ENCODE assay signal across 8 cellular contexts in genomic region chr18:63320690-63321265, GRCh38. TPM values are rescaled to one million over a fixed set of nuclear protein-coding genes. Genes with fewer than 3 reads are reported as not detected.
DNase-seq lines count a peak whose midpoint lies in the region; ATAC-seq, FAIRE-seq and TF ChIP-seq lines count a peak whose summit lies in the region.

No MANE protein-coding gene starts in this region.

- H3K23ac ChIP-seq in H1 (ENCODE audit: insufficient read length): no peak overlapping the region

- H2BK15ac ChIP-seq in H1 (ENCODE audit: low read length): peak overlapping the region; percentile 88; the same call in 1 of the 2 replicates

- no peak for TF ChIP-seq EP300 in H1 (IDR thresholded peaks at IDR 0.05; ENCODE audit: borderline replicate concordance in 1 of 2, low read depth in 2 of 2, low read length in 2 of 2)

- peaks cover 4 to 10% (median 8%) of the 10 kb centered on the region in 4 experiments; a peak in 4 of 7 replicates for H3K4me1 ChIP-seq in H1 (replicated peaks in 1 of 4; ENCODE audit: control insufficient read depth in 3 of 4, insufficient read depth in 4 of 4, low read length in 3 of 4)
- H3K4me1 ChIP-seq in mucosa of rectum (ENCODE audit: control insufficient read depth in 2 of 2, insufficient read depth in 2 of 2, low read length in 2 of 2): peaks cover 13 to 16% of the 10 kb centered on the region in 2 donors
- peaks cover 6 to 18% of the 10 kb centered on the region in 2 donors for H3K4me1 ChIP-seq in thyroid gland

- H3K36me3 ChIP-seq in H1 (ENCODE audit: control insufficient read depth in 2 of 4, insufficient read depth in 4 of 4, low read length in 3 of 4) (no peaks in the 10 kb centered on the region), mucosa of rectum (ENCODE audit: control insufficient read depth in 2 of 2, insufficient read depth in 2 of 2, low read length in 2 of 2) (no peaks in the 10 kb centered on the region), thyroid gland (no peaks in the 10 kb centered on the region)

- DNase-seq in COLO668 (lab: John Stamatoyannopoulos, UW; ENCODE audit: unreplicated experiment) (peak; percentile 85), NCI-H1417 treated with DMSO at 0.1 percent for 48 hours (lab: John Stamatoyannopoulos, UW) (peak; percentile 53), H1 (ENCODE audit: low read depth in 1 of 2, low spot score in 2 of 2) (peak in 1 of 2 experiments; percentile 67), thyroid gland (peak; percentile 64 to 65), NCI-H446 treated with DMSO at 0.1 percent for 48 hours (lab: John Stamatoyannopoulos, UW) (no peak)
- peak; percentile 56 to 68 for DNase-seq in activated CD4-positive, alpha-beta T cell treated with anti-CD3 and anti-CD28 coated beads, Interleukin-2, amount 50 U/mL, for 48 hours

- peaks cover 0 to 3% of the 10 kb centered on the region in 2 experiments for H4K20me1 ChIP-seq in H1 (replicated peaks in 1 of 2; ENCODE audit: control insufficient read depth in 1 of 2, insufficient read depth in 2 of 2, low read length in 2 of 2)

- TF ChIP-seq POLR2A in H1 (IDR thresholded peaks at IDR 0.05; ENCODE audit: control extremely low read depth in 1 of 2, low read depth in 2 of 2, low read length in 2 of 2) (peak in 1 of 2 experiments; percentile 37; a peak in 1 of 3 replicates), thyroid gland (IDR thresholded peaks at IDR 0.05) (peak in 1 of 2 donors; percentile 9)

- no peak overlapping the region for H2BK20ac ChIP-seq in H1 (ENCODE audit: low read length)

- POLR2A ChIA-PET in H1 (lab: Charles Lee; ENCODE audit: partially characterized antibody): no interaction called here

- peak overlapping the region; percentile 94; the same call in 1 of the 2 replicates for H2AFZ ChIP-seq in H1 (ENCODE audit: low read length)

- no peaks in the 10 kb centered on the region; a peak in 1 of 4 replicates for H3K79me2 ChIP-seq in H1 (ENCODE audit: control insufficient read depth in 1 of 2, insufficient read depth in 2 of 2, low read length in 2 of 2)

- no peak overlapping the region; the same call in 1 of the 2 replicates for H2BK5ac ChIP-seq in H1 (ENCODE audit: low read depth, low read length)

- H3K14ac ChIP-seq in H1 (ENCODE audit: insufficient read length): no peak overlapping the region

- peak overlapping the region in 3 of 4 experiments; percentile 60 to 76 (median 67); a peak in 5 of 7 replicates for H3K9ac ChIP-seq in H1 (replicated peaks in 1 of 4; ENCODE audit: extremely low read depth in 1 of 4, low read depth in 3 of 4, low read length in 3 of 4)
- H3K9ac ChIP-seq in mucosa of rectum (ENCODE audit: low read depth in 1 of 2, low read length in 2 of 2): peak overlapping the region; percentile 76 to 90

- peaks cover 9% of the 10 kb centered on the region; the same call in 1 of the 2 replicates for H3K23me2 ChIP-seq in H1 (ENCODE audit: low read depth, low read length)

- TF ChIP-seq CTCF in H1 (IDR thresholded peaks at IDR 0.05; ENCODE audit: control extremely low read depth in 1 of 3, insufficient read depth in 1 of 3, low read depth in 1 of 3, low read length in 3 of 3): no peak
- no peak for TF ChIP-seq CTCF in thyroid gland (IDR thresholded peaks at IDR 0.05)

- H4K8ac ChIP-seq in H1 (ENCODE audit: extremely low read depth, insufficient read depth, low read length): no peak overlapping the region; the same call in 1 of the 2 replicates

- H4K5ac ChIP-seq in H1 (ENCODE audit: insufficient read length, low read depth, low read length): no peak overlapping the region

- no peak for FAIRE-seq in H1 (lab: Jason Lieb, UNC)

- WGBS in H1 (ENCODE audit: extremely low coverage in 1 of 2, insufficient coverage in 1 of 2, insufficient read length in 1 of 2, insufficient replicate concordance in 2 of 2, low coverage in 1 of 2, low lambda C conversion rate in 2 of 2, missing lambda C conversion rate in 1 of 2), 2 experiments: 22% methylated on average over 29 of the region's 33 CpGs; no CpG with 5 or more reads in 1 of the 2 experiments
- 12 to 37% methylated on average over 4 to 11 of the region's 33 CpGs for WGBS in thyroid gland, 2 donors

- H3K27ac ChIP-seq in H1 (ENCODE audit: low read depth, low read length) (no peak overlapping the region), mucosa of rectum (ENCODE audit: low read depth in 2 of 2, low read length in 2 of 2) (peak overlapping the region; percentile 84 to 85), thyroid gland (peak overlapping the region in 2 of 3 donors; percentile 74 to 76)

- peak overlapping the region; percentile 49 for H3K56ac ChIP-seq in H1 (replicated peaks; ENCODE audit: insufficient read length, low read depth, low read length)

- intact Hi-C loops in thyroid gland (cut with DNase I): loop anchor here (5.0 kb wide), 1 partner anchor 303 kb away; no protein-coding TSS in a partner anchor

- no peak for TF ChIP-seq RAD21 in H1 (IDR thresholded peaks at IDR 0.05 in 1 of 2, conservative IDR thresholded peaks at IDR 0.05 in 1 of 2; ENCODE audit: low read depth in 2 of 2, low read length in 2 of 2)

- H3K9me3 ChIP-seq in H1 (ENCODE audit: insufficient read depth in 2 of 2, low read depth in 1 of 2, low read length in 1 of 2) (no peaks in the 10 kb centered on the region), mucosa of rectum (ENCODE audit: control insufficient read depth in 2 of 2, low read length in 2 of 2) (no peaks in the 10 kb centered on the region), thyroid gland (no peaks in the 10 kb centered on the region)

- peak overlapping the region; percentile 73 for H4K91ac ChIP-seq in H1 (replicated peaks; ENCODE audit: insufficient read length, low read length)

- no peak overlapping the region for H2BK120ac ChIP-seq in H1 (replicated peaks; ENCODE audit: low read depth, low read length)

- peak overlapping the region; percentile 91 to 94 for H3K4me2 ChIP-seq in H1 (ENCODE audit: insufficient read depth in 1 of 2, low read depth in 2 of 2, low read length in 2 of 2)

- no peaks in the 10 kb centered on the region for H3K79me1 ChIP-seq in H1 (ENCODE audit: low read depth, low read length)

- ATAC-seq in GM21786 (IDR thresholded peaks at IDR 0.05; ENCODE audit: unreplicated experiment): peak; percentile 10

- 0 out of 2 replicates have a peak overlapping the region, but pooled peaks have one; percentile 7 for H3K18ac ChIP-seq in H1 (ENCODE audit: extremely low read depth, low read length)

- H2BK12ac ChIP-seq in H1 (ENCODE audit: low read depth, low read length): peak overlapping the region; percentile 35; the same call in 1 of the 2 replicates

- CTCF ChIA-PET in H1 (lab: Charles Lee; ENCODE audit: partially characterized antibody): interaction anchor here (1.1 to 8.9 kb wide), 4 partner anchors 13 to 298 kb away, joined by 3 to 96 read pairs (median 67); no protein-coding TSS in a partner anchor

- H3K4ac ChIP-seq in H1 (replicated peaks; ENCODE audit: insufficient read length, low read depth, low read length): no peak overlapping the region

- peak overlapping the region; percentile 43 to 69 (median 58) for H3K4me3 ChIP-seq in H1 (ENCODE audit: extremely low read depth in 1 of 4, insufficient read depth in 2 of 4, low read depth in 3 of 4, low read length in 4 of 4)
- H3K4me3 ChIP-seq in mucosa of rectum (ENCODE audit: low read length in 2 of 2): peak overlapping the region; percentile 81 to 85
- H3K4me3 ChIP-seq in thyroid gland (replicated peaks in 1 of 3): peak overlapping the region in 2 of 3 donors; percentile 21 to 81

- no peak overlapping the region for H2AK5ac ChIP-seq in H1 (ENCODE audit: low read depth, low read length)

- H3K27me3 ChIP-seq in H1 (replicated peaks in 1 of 4; ENCODE audit: control insufficient read depth in 3 of 4, extremely low read depth in 1 of 4, insufficient read depth in 3 of 4, low read length in 3 of 4): peaks cover 0 to 37% (median 22%) of the 10 kb centered on the region in 4 experiments; a peak in 6 of 7 replicates
- H3K27me3 ChIP-seq in mucosa of rectum (ENCODE audit: control insufficient read depth in 2 of 2, insufficient read depth in 2 of 2, low read length in 2 of 2): no peaks in the 10 kb centered on the region
- H3K27me3 ChIP-seq in thyroid gland: no peaks in the 10 kb centered on the region

TF ChIP-seq in H1, 55 proteins besides CTCF, POLR2A, EP300 and RAD21 (continues in another document):
- TF ChIP-seq RXRA (IDR thresholded peaks at IDR 0.05; ENCODE audit: insufficient read depth, low read depth, low read length): no peak
- no peak for TF ChIP-seq TCF12 (IDR thresholded peaks at IDR 0.05; ENCODE audit: low read depth, low read length)
- TF ChIP-seq TAF1 (IDR thresholded peaks at IDR 0.05; ENCODE audit: low read depth, low read length): peak; percentile 49
- TF ChIP-seq CEBPB (IDR thresholded peaks at IDR 0.05; ENCODE audit: low read depth, low read length): no peak
- TF ChIP-seq RNF2 (IDR thresholded peaks at IDR 0.05; ENCODE audit: borderline replicate concordance, low read depth, low read length, missing control alignments, poor library complexity, severe bottlenecking): no peak
- no peak for TF ChIP-seq RFX5 (IDR thresholded peaks at IDR 0.05; ENCODE audit: borderline replicate concordance, low read depth, low read length)
- TF ChIP-seq PHF8 (conservative IDR thresholded peaks at IDR 0.05; ENCODE audit: low read depth, low read length): peak; percentile 41; the same call in 1 of the 2 replicates
- TF ChIP-seq KDM1A (IDR thresholded peaks at IDR 0.05; ENCODE audit: borderline replicate concordance, low read length): no peak

RNA-seq across cellular contexts. Expression of gene BCL2, which starts 1.2 kb away (rescaled TPM):
- total RNA-seq in H1 (2021; fragmentation: NEBNext Ultra II Directional; extraction: Animal tissue kit (Norgen Biotek cat#: 25700)): 4.3 and 4.5 TPM in 2 replicates
- polyA plus RNA-seq in H1 (2011; rRNA removed): 0.59 and 0.75 TPM in 2 replicates
- 0.81 TPM for polyA plus RNA-seq in H1 (2011; cell fraction: cytosol; rRNA removed)
- 1.2 TPM for polyA plus RNA-seq in H1 (2011; cell fraction: nucleus; rRNA removed)
- polyA plus RNA-seq in H1 (2012, experiment 1 of 2): 1.1 to 2.8 TPM (median 1.3 TPM) in 4 replicates
- 0.35 TPM for polyA plus RNA-seq in H1 (2012, experiment 2 of 2)
- polyA plus RNA-seq in H1 (2013, experiment 1 of 2): 1.1 TPM
- 1.0 TPM for polyA plus RNA-seq in H1 (2013, experiment 2 of 2)
- 2.0 and 2.7 TPM in 2 replicates for polyA minus RNA-seq in H1 (2011; rRNA and poly(A)+ RNA removed)
- polyA minus RNA-seq in H1 (2011; cell fraction: cytosol; rRNA and poly(A)+ RNA removed): 1.5 TPM
- 5.0 TPM for polyA minus RNA-seq in H1 (2011; cell fraction: nucleus; rRNA and poly(A)+ RNA removed)
- total RNA-seq in thyroid gland: 100 to 1,000 TPM; 108 to 163 (median 115) TPM

RNA-seq across cellular contexts. Expression of gene KDSR, which starts 46.2 kb away (rescaled TPM):
- 43.5 and 50.5 TPM in 2 replicates for total RNA-seq in H1 (2021; fragmentation: NEBNext Ultra II Directional; extraction: Animal tissue kit (Norgen Biotek cat#: 25700))
- 10.7 and 12.4 TPM in 2 replicates for polyA plus RNA-seq in H1 (2011; rRNA removed)
- polyA plus RNA-seq in H1 (2011; cell fraction: cytosol; rRNA removed): 18.5 TPM
- 25.8 TPM for polyA plus RNA-seq in H1 (2011; cell fraction: nucleus; rRNA removed)
- polyA plus RNA-seq in H1 (2012, experiment 1 of 2): 24.3 to 28.3 TPM (median 25.5 TPM) in 4 replicates
- 13.3 TPM for polyA plus RNA-seq in H1 (2012, experiment 2 of 2)
- polyA plus RNA-seq in H1 (2013, experiment 1 of 2): 25.2 TPM
- 30.3 TPM for polyA plus RNA-seq in H1 (2013, experiment 2 of 2)
- polyA minus RNA-seq in H1 (2011; rRNA and poly(A)+ RNA removed): 25.7 and 31.5 TPM in 2 replicates
- polyA minus RNA-seq in H1 (2011; cell fraction: cytosol; rRNA and poly(A)+ RNA removed): 24.7 TPM
- polyA minus RNA-seq in H1 (2011; cell fraction: nucleus; rRNA and poly(A)+ RNA removed): 38.8 TPM
- 10 to 100 TPM; 30.7 to 85.7 (median 46.8) TPM for total RNA-seq in thyroid gland

Comparison
In these comparisons a context has a peak if more than half of its experiments do, and no peak if none do; other contexts are left out.
1. RNA of gene BCL2, which starts 1.2 kb away (total RNA-seq): 108 to 163 TPM in thyroid gland; 4.3 to 4.5 TPM in H1; every median in the first group is over 10 times any median in the second.
2. Peak in every context shown above with its lines, with median percentiles within 50 percentile points of each other: H3K4me3 ChIP-seq.